7 cellular contexts compared by ENCODE assay signal in the genomic region with DNA sequence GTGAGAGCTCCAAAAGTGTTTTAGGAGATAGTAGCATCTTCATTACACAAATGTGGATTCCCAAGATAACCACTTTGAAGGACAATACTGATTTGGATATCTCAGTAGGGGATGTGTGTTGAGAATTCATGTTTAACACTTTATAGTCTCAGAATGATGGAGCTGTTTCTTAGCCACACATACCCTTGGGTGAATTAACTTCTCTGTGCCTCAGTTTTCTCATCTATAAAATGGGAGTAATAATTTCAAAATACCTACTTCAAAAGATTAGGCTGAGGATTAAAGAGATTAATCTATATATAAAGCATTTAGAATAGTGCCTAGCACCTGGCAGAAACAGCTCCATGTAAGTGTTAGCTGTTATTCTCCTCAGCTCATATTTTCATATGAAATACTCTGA. TPM values are rescaled to one million over a fixed set of nuclear protein-coding genes. Genes with fewer than 3 reads are reported as not detected.
"Had no signal": no experiment of that assay in that cellular context is flagged by ENCODE, and none has a peak within 500 bp of the region (broad histone marks: within the 10 kb centered on the region; RNA-seq: fewer than 3 reads in every experiment).

No MANE protein-coding gene starts in this region.

- FAIRE-seq: H1, H54, HTR-8/SVneo had no signal

- DNase-seq: H9, HCEC 1CT had no signal

- H3K4me2 ChIP-seq: GM23338 had no signal

- H2AFZ ChIP-seq: GM23338 had no signal

- H3K4me3 ChIP-seq: GM23338 had no signal

- ATAC-seq: GM23338 had no signal

RNA-seq across cellular contexts. Expression of a gene that starts 19.0 kb away (rescaled TPM):
- polyA plus RNA-seq: IgD-negative memory B cell had no signal

RNA-seq across cellular contexts. Expression of a gene that starts 38.6 kb away (rescaled TPM):
- total RNA-seq: H1, H9 had no signal
- polyA plus RNA-seq: GM23338, H1, IgD-negative memory B cell had no signal

RNA-seq across cellular contexts. Expression of a gene that starts 48.9 kb away (rescaled TPM):
- polyA plus RNA-seq: IgD-negative memory B cell had no signal
